In the genomic region with DNA sequence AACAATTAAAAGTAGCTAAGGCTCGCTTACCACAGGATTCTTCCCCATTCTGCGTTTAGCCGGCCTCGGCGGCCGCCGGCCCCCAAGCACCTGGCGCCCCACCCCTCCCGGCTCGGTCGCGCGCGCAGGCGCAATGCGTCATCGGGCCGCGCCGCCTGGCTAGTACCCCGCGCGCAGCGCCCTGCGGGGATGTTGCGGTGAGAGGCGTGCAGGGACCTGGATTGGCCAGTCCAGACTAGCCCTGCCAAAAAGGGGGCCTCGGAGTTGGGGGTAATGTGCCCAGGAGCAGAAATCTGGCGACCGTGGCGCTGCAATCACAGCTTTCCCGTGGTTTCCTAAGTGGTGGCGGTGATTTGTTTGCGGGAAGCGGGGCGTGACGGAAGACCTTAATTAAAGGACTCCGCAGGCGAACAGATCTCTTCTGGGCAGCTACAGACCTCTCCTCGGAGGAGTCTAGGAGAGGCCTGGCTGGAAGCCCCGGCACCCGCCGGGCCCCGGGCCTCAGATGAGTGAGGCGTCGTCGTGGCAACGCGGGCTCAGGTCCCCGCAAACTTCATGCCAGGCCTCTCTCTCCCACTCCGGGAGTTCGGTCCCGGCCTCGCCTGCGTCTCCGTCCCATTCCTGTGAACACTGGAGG, we compare ENCODE assay signal across 1 cellular context.
TF ChIP-seq lines count a peak whose summit lies in the region.

No MANE protein-coding gene starts in this region.

TF ChIP-seq in K562, 482 proteins besides CTCF, POLR2A, EP300 and RAD21 (continued from another document):
- TF ChIP-seq HCFC1 (IDR thresholded peaks at IDR 0.05; ENCODE audit: low read depth, low read length), result peak; percentile 79
- peak; percentile 83 for TF ChIP-seq CXXC5 (CRISPR knock-in tag; IDR thresholded peaks at IDR 0.05)
- TF ChIP-seq MGA (IDR thresholded peaks at IDR 0.05), result peak; percentile 42; the same call in 1 of the 2 replicates
- TF ChIP-seq, protein P1, sequence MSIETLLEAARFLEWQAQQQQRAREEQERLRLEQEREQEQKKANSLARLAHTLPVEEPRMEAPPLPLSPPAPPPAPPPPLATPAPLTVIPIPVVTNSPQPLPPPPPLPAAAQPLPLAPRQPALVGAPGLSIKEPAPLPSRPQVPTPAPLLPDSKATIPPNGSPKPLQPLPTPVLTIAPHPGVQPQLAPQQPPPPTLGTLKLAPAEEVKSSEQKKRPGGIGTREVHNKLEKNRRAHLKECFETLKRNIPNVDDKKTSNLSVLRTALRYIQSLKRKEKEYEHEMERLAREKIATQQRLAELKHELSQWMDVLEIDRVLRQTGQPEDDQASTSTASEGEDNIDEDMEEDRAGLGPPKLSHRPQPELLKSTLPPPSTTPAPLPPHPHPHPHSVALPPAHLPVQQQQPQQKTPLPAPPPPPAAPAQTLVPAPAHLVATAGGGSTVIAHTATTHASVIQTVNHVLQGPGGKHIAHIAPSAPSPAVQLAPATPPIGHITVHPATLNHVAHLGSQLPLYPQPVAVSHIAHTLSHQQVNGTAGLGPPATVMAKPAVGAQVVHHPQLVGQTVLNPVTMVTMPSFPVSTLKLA (conservative IDR thresholded peaks at IDR 0.05), result peak; percentile 70 to 82
TF ChIP-seq in K562: peak in this region for 71.
